ENCODE assay signal across 1 cellular context in genomic region chr19:49017666-49018351, GRCh38.
TF ChIP-seq lines count a peak whose summit lies in the region.

No MANE protein-coding gene starts in this region.

TF ChIP-seq in K562, 482 proteins besides CTCF, POLR2A, EP300 and RAD21 (continued from another document):
- TF ChIP-seq ZMIZ1 (IDR thresholded peaks at IDR 0.05; ENCODE audit: low read depth in 2 of 2, low read length in 2 of 2) (no peak), JUN (IDR thresholded peaks at IDR 0.05; ENCODE audit: borderline replicate concordance, low read depth, low read length) (no peak), JUN (CRISPR knock-in tag; IDR thresholded peaks at IDR 0.05; ENCODE audit: borderline replicate concordance) (no peak), CBFA2T3 (IDR thresholded peaks at IDR 0.05) (no peak), XRCC5 (IDR thresholded peaks at IDR 0.05; ENCODE audit: low read depth, low read length) (no peak)
